Comparison of ENCODE assay signal across 33 cellular contexts in genomic region chr4:26707342-26707741, GRCh38.
"Had no signal": no experiment of that assay in that cellular context is flagged by ENCODE, and none has a peak within 500 bp of the region (broad histone marks: within the 10 kb centered on the region; RNA-seq: fewer than 3 reads in every experiment).

No MANE protein-coding gene starts in this region.

- H3K27ac ChIP-seq: adrenal gland, ascending aorta, body of pancreas, brain microvascular endothelial cell, breast epithelium, cardiac muscle cell had no signal

- FAIRE-seq: astrocyte, bronchial epithelial cell had no signal

- ATAC-seq: activated naive CD4-positive, alpha-beta T cell treated with anti-CD3 and anti-CD28 coated beads, Interleukin-2, amount 50 U/mL, for 72 hours; activated naive CD8-positive, alpha-beta T cell treated with anti-CD3 and anti-CD28 coated beads, Interleukin-2, amount 50 U/mL, for 24 hours; activated T-cell treated with anti-CD3 and anti-CD28 coated beads, Interleukin-2, amount 50 U/mL, for 4 hours; activated T-cell treated with anti-CD3 and anti-CD28 coated beads, Interleukin-2, amount 50 U/mL, for 72 hours; activated T-helper 17 cell treated with anti-CD3 and anti-CD28 coated beads, Interleukin-2, amount 50 U/mL, for 72 hours; body of pancreas had no signal

- H3K9me3 ChIP-seq: body of pancreas, breast epithelium had no signal

- DNase-seq: activated effector memory CD4-positive, alpha-beta T cell treated with anti-CD3 and anti-CD28 coated beads, Interleukin-2, amount 50 U/mL, for 16 hours; activated effector memory CD4-positive, alpha-beta T cell treated with Interleukin-2 at 50 U/mL for 16 hours; activated gamma-delta T cell; activated gamma-delta T cell treated with Interleukin-2 at 50 U/mL for 16 hours; activated naive CD4-positive, alpha-beta T cell; activated naive CD4-positive, alpha-beta T cell treated with anti-CD3 and anti-CD28 coated beads for 36 hours; activated naive CD4-positive, alpha-beta T cell treated with anti-CD3 and anti-CD28 coated beads, Interleukin-2, amount 10 ng/mL, durations not matched to agents 7 days and 5 days; activated naive CD4-positive, alpha-beta T cell treated with anti-CD3 and anti-CD28 coated beads, Interleukin-2, amount 50 U/mL, for 16 hours; activated naive CD4-positive, alpha-beta T cell treated with Interleukin-2 at 50 U/mL for 16 hours; activated naive CD8-positive, alpha-beta T cell treated with anti-CD3 and anti-CD28 coated beads for 36 hours; activated naive CD8-positive, alpha-beta T cell treated with anti-CD3 and anti-CD28 coated beads, Interleukin-2, amount 10 ng/mL, durations not matched to agents 7 days and 5 days; activated naive CD8-positive, alpha-beta T cell treated with anti-CD3 and anti-CD28 coated beads, Interleukin-2, amount 50 U/mL, for 24 hours; activated T-cell treated with anti-CD3 and anti-CD28 coated beads, Interleukin-2, amount 50 U/mL, for 24 hours; activated T-cell treated with anti-CD3 and anti-CD28 coated beads, Interleukin-2, amount 50 U/mL, for 4 hours; activated T-cell treated with anti-CD3 and anti-CD28 coated beads, Interleukin-2, amount 50 U/mL, for 48 hours; activated T-cell treated with anti-CD3 and anti-CD28 coated beads, Interleukin-2, amount 50 U/mL, for 72 hours; adrenal gland; amniotic stem cell; amygdala; anterior cingulate cortex; aorta; body of pancreas; brain microvascular endothelial cell; caudate nucleus; central memory CD4-positive, alpha-beta T cell; cerebellar nuclear complex had no signal

- H3K4me3 ChIP-seq: adrenal gland, ascending aorta, body of pancreas, breast epithelium, cardiac muscle cell had no signal

- H3K4me1 ChIP-seq: adrenal gland, ascending aorta, body of pancreas, breast epithelium had no signal

- H3K36me3 ChIP-seq: adrenal gland, ascending aorta, brain microvascular endothelial cell, breast epithelium, cardiac muscle cell had no signal

- H3K27me3 ChIP-seq: adrenal gland, ascending aorta, body of pancreas, brain microvascular endothelial cell, breast epithelium, cardiac muscle cell had no signal
